In the genomic region with DNA sequence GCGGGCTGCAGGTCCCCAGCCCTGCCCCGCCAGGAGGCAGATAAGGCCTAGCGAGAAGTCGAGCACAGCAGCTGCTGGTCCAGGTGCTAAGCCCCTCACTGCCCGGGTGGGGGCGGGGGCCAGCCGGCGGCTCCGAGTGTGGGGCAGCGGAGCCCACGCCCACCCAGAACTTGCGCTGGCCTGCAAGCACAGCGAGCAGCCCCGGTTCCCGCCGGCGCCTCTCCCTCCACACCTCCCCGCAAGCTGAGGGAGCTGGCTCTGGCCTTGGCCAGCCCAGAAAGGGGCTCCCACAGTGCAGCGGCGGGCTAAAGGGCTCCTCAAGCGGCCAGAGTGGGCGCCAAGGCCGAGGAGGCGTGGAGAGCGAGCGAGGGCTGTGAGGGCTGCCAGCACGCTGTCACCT, we compare ENCODE assay signal across 11 cellular contexts. TPM values are rescaled to one million over a fixed set of nuclear protein-coding genes. Genes with fewer than 3 reads are reported as not detected.
"Had no signal": no experiment of that assay in that cellular context is flagged by ENCODE, and none has a peak within 500 bp of the region (broad histone marks: within the 10 kb centered on the region; RNA-seq: fewer than 3 reads in every experiment).

No MANE protein-coding gene starts in this region.

RNA-seq across cellular contexts. Expression of a gene that starts 3.4 kb away (rescaled TPM):
- polyA plus RNA-seq: naive thymus-derived CD4-positive, alpha-beta T cell; naive thymus-derived CD8-positive, alpha-beta T cell; neural cell; pancreas; psoas muscle; right cardiac atrium; sigmoid colon; small intestine; smooth muscle cell; spleen had no signal

RNA-seq across cellular contexts. Expression of a gene that starts 19.8 kb away (rescaled TPM):
- polyA plus RNA-seq: naive thymus-derived CD4-positive, alpha-beta T cell; naive thymus-derived CD8-positive, alpha-beta T cell; neural cell; pancreas; psoas muscle; right cardiac atrium; sigmoid colon; small intestine; smooth muscle cell; spleen had no signal

RNA-seq across cellular contexts. Expression of a gene that starts 36.1 kb away (rescaled TPM):
- polyA plus RNA-seq: naive thymus-derived CD4-positive, alpha-beta T cell; naive thymus-derived CD8-positive, alpha-beta T cell; neural cell; ovary; pancreas; right cardiac atrium; sigmoid colon; small intestine; smooth muscle cell had no signal

RNA-seq across cellular contexts. Expression of a gene that starts 56.5 kb away (rescaled TPM):
- polyA plus RNA-seq: naive thymus-derived CD4-positive, alpha-beta T cell; naive thymus-derived CD8-positive, alpha-beta T cell; neural cell; pancreas; psoas muscle; right cardiac atrium; sigmoid colon; small intestine; smooth muscle cell; spleen had no signal
